In the genomic region with DNA sequence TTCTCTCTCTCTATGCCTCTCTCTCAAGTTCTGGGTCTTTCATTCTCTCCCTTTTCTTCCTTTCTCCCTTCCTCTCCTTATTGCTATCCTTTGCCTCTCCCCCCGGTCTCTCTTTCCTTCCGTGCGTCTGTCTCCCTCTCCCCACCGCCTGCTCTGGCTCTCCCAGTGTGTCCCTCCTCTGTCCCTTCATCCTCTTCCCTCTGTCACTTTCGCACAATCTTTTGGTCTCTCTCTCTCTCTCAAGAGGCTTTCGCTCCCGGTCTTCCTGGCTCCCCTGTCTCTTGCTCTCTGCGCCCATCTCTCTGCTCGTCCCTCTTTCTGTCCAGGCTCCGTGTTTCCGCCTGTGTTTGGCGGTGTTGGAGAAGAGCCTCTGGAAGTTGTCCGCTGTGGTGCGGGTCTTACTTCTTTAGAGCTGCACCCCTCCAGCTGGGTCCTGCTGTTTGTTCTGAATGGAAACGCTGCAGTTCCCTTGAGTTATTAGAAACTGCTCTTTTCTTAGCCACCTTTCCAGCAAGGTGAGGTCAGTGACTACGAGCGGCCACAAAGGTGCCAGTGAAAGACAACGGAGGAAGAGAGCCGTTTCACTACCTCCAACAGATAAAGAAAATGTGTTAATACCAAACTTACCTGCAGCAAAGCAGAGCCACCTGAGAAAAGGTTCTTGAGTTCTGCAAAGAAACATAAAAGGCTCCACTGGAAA, we compare ENCODE assay signal across 7 cellular contexts. TPM values are rescaled to one million over a fixed set of nuclear protein-coding genes. Genes with fewer than 3 reads are reported as not detected.
DNase-seq lines count a peak whose midpoint lies in the region; ATAC-seq, FAIRE-seq and TF ChIP-seq lines count a peak whose summit lies in the region.

No MANE protein-coding gene starts in this region.

- intact Hi-C loops in stomach (cut with DNase I; ENCODE audit: low total_unique reads), result no loop called here

- H3K9me3 ChIP-seq in astrocyte (ENCODE audit: insufficient read depth, low read depth, low read length) (no peaks in the 10 kb centered on the region), stomach (no peaks in the 10 kb centered on the region)

- peaks cover 5% of the 10 kb centered on the region for H3K27me3 Mint-ChIP-seq in astrocyte (ENCODE audit: low read depth, unreplicated experiment)

- H3K4me3 Mint-ChIP-seq in astrocyte (ENCODE audit: unreplicated experiment), result peak overlapping the region; percentile 93

- WGBS in stomach, 5 donors, result 18 to 24% (median 20%) methylated on average over 19 of the region's 19 CpGs

- peak overlapping the region; percentile 65 for H2AFZ ChIP-seq in astrocyte (ENCODE audit: low read depth, low read length)

- DNase-seq in HuH-7.5 (ENCODE audit: low spot score), result peak; percentile 29
- peak; percentile 6 for DNase-seq in astrocyte (ENCODE audit: low read depth)
- DNase-seq in islet precursor cell, result peak; percentile 58
- no peak for DNase-seq in stomach
- no peak for DNase-seq in stimulated activated CD4-positive, alpha-beta T cell treated with anti-CD3 and anti-CD28 coated beads, Interleukin-4, amount 100 ng/mL, for 4 hours
- DNase-seq in NCI-H524 treated with DMSO at 0.1 percent for 48 hours (lab: John Stamatoyannopoulos, UW), result no peak

- peak overlapping the region; percentile 80 for H3K9ac ChIP-seq in astrocyte (ENCODE audit: low read length)

- H3K4me1 Mint-ChIP-seq in astrocyte (ENCODE audit: low read depth, unreplicated experiment), result peaks cover 2% of the 10 kb centered on the region

- no peaks in the 10 kb centered on the region for H3K36me3 Mint-ChIP-seq in astrocyte (ENCODE audit: low read depth, unreplicated experiment)

- H3K27me3 ChIP-seq in astrocyte (ENCODE audit: insufficient read depth, low read length) (no peaks in the 10 kb centered on the region), stomach (peaks cover 0 to 61% (median 30%) of the 10 kb centered on the region in 3 donors)

- H3K4me3 ChIP-seq in astrocyte (ENCODE audit: insufficient read depth, low read depth, low read length) (peak overlapping the region; percentile 74), stomach (peak overlapping the region; percentile 51 to 65 (median 56))

- TF ChIP-seq CTCF in astrocyte (IDR thresholded peaks at IDR 0.05; ENCODE audit: insufficient read depth, low read depth, low read length) (no peak), stomach (IDR thresholded peaks at IDR 0.05) (no peak)

- H3K27ac ChIP-seq in astrocyte (ENCODE audit: low read depth, low read length) (no peak overlapping the region), stomach (peak overlapping the region in 3 of 5 donors; percentile 42 to 86 (median 70))

- no peak for TF ChIP-seq EP300 in stomach (IDR thresholded peaks at IDR 0.05)

- H3K79me2 ChIP-seq in astrocyte (ENCODE audit: insufficient read depth, low read length), result peaks cover 4% of the 10 kb centered on the region

- FAIRE-seq in astrocyte (lab: Jason Lieb, UNC), result no peak

- peak overlapping the region; percentile 96 for H3K4me2 ChIP-seq in astrocyte (ENCODE audit: low read length)

- no peak for TF ChIP-seq POLR2A in stomach (IDR thresholded peaks at IDR 0.05)

- peak overlapping the region; percentile 81 for H3K27ac Mint-ChIP-seq in astrocyte (ENCODE audit: unreplicated experiment)

- ATAC-seq in HG03378 (IDR thresholded peaks at IDR 0.05; ENCODE audit: unreplicated experiment), result no peak

- H3K4me1 ChIP-seq in astrocyte (ENCODE audit: insufficient read depth, low read length) (peaks cover 4% of the 10 kb centered on the region), stomach (peaks cover 5 to 20% (median 15%) of the 10 kb centered on the region in 4 donors)

- no peaks in the 10 kb centered on the region for H4K20me1 ChIP-seq in astrocyte (ENCODE audit: insufficient read depth, low read length)

- H3K9me3 Mint-ChIP-seq in astrocyte (ENCODE audit: unreplicated experiment), result no peaks in the 10 kb centered on the region

- no peaks in the 10 kb centered on the region for H3K36me3 ChIP-seq in astrocyte (ENCODE audit: insufficient read depth, low read length)
- no peaks in the 10 kb centered on the region for H3K36me3 ChIP-seq in stomach

RNA-seq across cellular contexts. Expression of a gene that starts 1.1 kb away (rescaled TPM):
- 12.1 and 14.1 TPM in 2 replicates for total RNA-seq in astrocyte
- 10 to 100 TPM in 2 of 5 donors, 1 to 10 TPM in 2, not detected in 1; 1.0 to 29.8 (median 9.1) TPM for total RNA-seq in stomach
- polyA plus RNA-seq in stomach, result 1 to 10 TPM in 1 of 3 donors, under 1 TPM in 2; 0.37 to 1.5 (median 0.61) TPM

Comparison
In these comparisons a context has a peak if more than half of its experiments do, and no peak if none do; other contexts are left out.
1. DNase-seq: peak in HuH-7.5 (single experiment), astrocyte (single experiment) and islet precursor cell (single experiment); none in stomach (single experiment), stimulated activated CD4-positive, alpha-beta T cell treated with anti-CD3 and anti-CD28 coated beads, Interleukin-4, amount 100 ng/mL, for 4 hours (0 of 2) and NCI-H524 treated with DMSO at 0.1 percent for 48 hours (single experiment).